ENCODE assay signal across 22 cellular contexts in the genomic region with DNA sequence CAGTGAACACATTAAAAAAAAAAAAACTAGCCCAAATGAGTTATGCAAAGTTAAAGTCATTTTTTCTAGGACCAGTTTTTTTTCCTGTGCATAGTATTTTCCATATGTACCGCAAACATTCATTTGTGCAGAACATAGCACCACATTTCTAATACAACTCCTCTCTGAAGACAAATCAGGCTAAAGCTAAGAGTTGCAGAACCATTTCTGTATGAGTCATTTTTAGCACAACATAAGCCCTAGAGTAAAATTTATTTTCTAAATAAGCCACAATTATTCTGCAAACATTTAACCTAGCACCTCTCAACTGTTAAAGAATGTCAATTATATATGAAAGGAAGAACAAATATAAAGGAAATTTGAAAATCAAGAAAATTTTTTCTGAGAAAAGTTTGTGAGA.
"Had no signal": no experiment of that assay in that cellular context is flagged by ENCODE, and none has a peak within 500 bp of the region (broad histone marks: within the 10 kb centered on the region; RNA-seq: fewer than 3 reads in every experiment).

No MANE protein-coding gene starts in this region.

- ATAC-seq: activated CD8-positive, alpha-beta T cell treated with anti-CD3 and anti-CD28 coated beads for 36 hours; activated T-helper 17 cell treated with anti-CD3 and anti-CD28 coated beads, Interleukin-2, amount 50 U/mL, for 72 hours; esophagus mucosa; T-cell had no signal

- H3K4me2 ChIP-seq: hepatocyte had no signal

- H3K36me3 ChIP-seq: brain microvascular endothelial cell had no signal

- H3K79me2 ChIP-seq: hepatocyte had no signal

- FAIRE-seq: keratinocyte had no signal

- H3K27me3 ChIP-seq: brain microvascular endothelial cell, hepatocyte had no signal

- DNase-seq: activated CD4-positive, alpha-beta T cell treated with anti-CD3 and anti-CD28 coated beads, Interleukin-2, amount 10 ng/mL, durations not matched to agents 24 days and 14 days; activated CD8-positive, alpha-beta T cell treated with anti-CD3 and anti-CD28 coated beads for 36 hours; activated naive CD4-positive, alpha-beta T cell; activated naive CD8-positive, alpha-beta T cell treated with anti-CD3 and anti-CD28 coated beads, Interleukin-2, amount 10 ng/mL, durations not matched to agents 7 days and 5 days; activated T-cell treated with anti-CD3 and anti-CD28 coated beads, Interleukin-2, amount 50 U/mL, for 1 hour; anterior cingulate cortex; brain microvascular endothelial cell; cortex of kidney; effector CD4-positive, alpha-beta T cell; midbrain; posterior cingulate gyrus; retina; stimulated activated CD4-positive, alpha-beta T cell treated with anti-CD3 and anti-CD28 coated beads, Interleukin-1b, Interleukin-23, amount 100 ng/mL, for 48 hours; stimulated activated CD8-positive, alpha-beta memory T cell treated with anti-CD3 and anti-CD28 coated beads, Interleukin-4, amount 100 ng/mL, for 48 hours; stimulated activated naive CD4-positive, alpha-beta T cell; T-cell; T-helper 9 cell had no signal

- H2AFZ ChIP-seq: hepatocyte had no signal

- H3K4me3 ChIP-seq: hepatocyte, lung had no signal

- H3K27ac ChIP-seq: brain microvascular endothelial cell, hepatocyte had no signal
